Comparison of ENCODE assay signal across 8 cellular contexts in the genomic region with DNA sequence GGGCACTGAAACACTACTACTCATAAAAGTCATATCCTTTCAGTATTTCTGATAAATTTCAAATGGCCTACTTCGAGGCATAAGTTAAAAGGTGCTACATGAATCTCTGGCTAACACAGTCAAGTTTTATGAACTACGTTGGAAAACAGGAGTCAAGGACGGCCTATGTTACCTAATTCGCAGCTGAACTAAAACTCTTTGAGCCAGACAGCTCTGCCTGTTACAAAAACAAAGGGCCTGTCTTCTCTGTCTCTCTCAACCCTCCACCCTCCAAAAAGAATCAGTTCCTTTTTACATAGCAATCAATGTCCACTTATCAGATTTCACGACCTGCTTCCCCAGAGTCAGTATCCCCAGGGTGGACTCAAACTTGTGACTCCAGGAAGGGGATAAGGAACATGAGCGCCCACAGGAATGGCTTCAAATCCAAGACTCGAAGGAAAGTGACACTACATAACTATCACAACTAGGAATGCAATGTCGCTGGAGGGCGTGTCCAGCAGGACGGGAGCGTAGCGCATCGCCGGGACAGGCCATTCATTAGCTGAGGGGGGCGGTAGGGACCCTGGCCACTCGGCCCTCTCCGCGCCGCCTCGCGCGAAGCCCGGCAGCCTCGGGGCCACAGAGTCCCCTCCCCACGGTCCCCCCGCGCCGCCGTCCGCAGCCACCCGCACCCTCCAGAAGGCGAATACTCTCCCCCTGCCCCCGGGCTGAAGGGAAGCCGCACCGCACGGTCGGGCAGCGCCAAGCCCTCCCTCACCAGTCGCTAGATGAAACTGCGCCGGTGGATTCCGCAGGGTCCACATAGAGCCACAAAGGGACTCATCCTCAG. TPM values are rescaled to one million over a fixed set of nuclear protein-coding genes. Genes with fewer than 3 reads are reported as not detected.
A peak's percentile ranks its signal among the peaks of the same experiment; 100 is the strongest.
DNase-seq lines count a peak whose midpoint lies in the region; ATAC-seq and TF ChIP-seq lines count a peak whose summit lies in the region.

No MANE protein-coding gene starts in this region.

- peak; percentile 48 for ATAC-seq in GM21515 (IDR thresholded peaks at IDR 0.05; ENCODE audit: unreplicated experiment)

- H3K36me3 ChIP-seq in SJCRH30 = peaks cover 4% of the 10 kb centered on the region; the same call in 1 of the 2 replicates

- H3K4me3 ChIP-seq in SJCRH30 = peak overlapping the region; percentile 82
- H3K4me3 ChIP-seq in choroid plexus epithelial cell (ENCODE audit: low read depth, low read length) = peak overlapping the region; percentile 87

- no peak for TF ChIP-seq CTCF in choroid plexus epithelial cell (conservative IDR thresholded peaks at IDR 0.05; ENCODE audit: low read depth, low read length)

- H3K27me3 ChIP-seq in SJCRH30 = no peaks in the 10 kb centered on the region

- H3K9me3 ChIP-seq in SJCRH30 (replicated peaks) = no peaks in the 10 kb centered on the region

- DNase-seq in NCI-H748 (lab: John Stamatoyannopoulos, UW; ENCODE audit: unreplicated experiment) (peak; percentile 78), NCI-H748 treated with DMSO at 0.1 percent for 48 hours (lab: John Stamatoyannopoulos, UW) (no peak), HS-5 (ENCODE audit: low read depth) (peak; percentile 45), SJCRH30 (peak; percentile 79 to 83), choroid plexus epithelial cell (ENCODE audit: low read depth) (peak; percentile 46), kidney glomerular epithelial cell (lab: John Stamatoyannopoulos, UW) (peak; percentile 35)
- DNase-seq in stimulated activated CD8-positive, alpha-beta memory T cell treated with anti-CD3 and anti-CD28 coated beads, Interleukin-4, amount 100 ng/mL, for 48 hours = peak; percentile 59

- H3K4me1 ChIP-seq in SJCRH30 = peaks cover 6% of the 10 kb centered on the region

- H3K27ac ChIP-seq in SJCRH30 = peak overlapping the region; percentile 91

RNA-seq across cellular contexts. Expression of gene IBTK, which starts 0.5 kb away (rescaled TPM):
- 26.7 and 31.5 TPM in 2 replicates for total RNA-seq in SJCRH30 (2014; rRNA removed; shearing (Covaris generic))
